Comparison of ENCODE assay signal across 10 cellular contexts in genomic region chr2:53202063-53202462, GRCh38.
DNase-seq lines count a peak whose midpoint lies in the region; ATAC-seq and TF ChIP-seq lines count a peak whose summit lies in the region.
"Had no signal": no experiment of that assay in that cellular context is flagged by ENCODE, and none has a peak within 500 bp of the region (broad histone marks: within the 10 kb centered on the region; RNA-seq: fewer than 3 reads in every experiment).

No MANE protein-coding gene starts in this region.

- no peaks in the 10 kb centered on the region for H3K9me3 ChIP-seq in MG63
- H3K9me3 ChIP-seq in adipocyte (ENCODE audit: control insufficient read depth, low read length), result no peaks in the 10 kb centered on the region
- H3K9me3 ChIP-seq: adrenal gland had no signal

- TF ChIP-seq CTCF in BJ (IDR thresholded peaks at IDR 0.05; ENCODE audit: insufficient read depth, low read depth, low read length), result peak; percentile 28; the same call in 1 of the 2 replicates

- H3K4me1 ChIP-seq in adipocyte (ENCODE audit: control insufficient read depth, insufficient read depth, low read length), result peaks cover 2% of the 10 kb centered on the region
- H3K4me1 ChIP-seq: adrenal gland had no signal

- no peak for ATAC-seq in GM18909 (IDR thresholded peaks at IDR 0.05; ENCODE audit: poor library complexity, unreplicated experiment)
- no peak for ATAC-seq in GM21515 (IDR thresholded peaks at IDR 0.05; ENCODE audit: unreplicated experiment)
- no peak for ATAC-seq in HG02642 (IDR thresholded peaks at IDR 0.05; ENCODE audit: poor library complexity, unreplicated experiment)

- POLR2A ChIA-PET in BJ (lab: Charles Lee), result no interaction called here

- H3K9ac ChIP-seq in adipocyte (ENCODE audit: low read length), result no peak overlapping the region

- H3K4me3 ChIP-seq in BJ (ENCODE audit: low read depth, low read length) (no peak overlapping the region), MG63 (no peak overlapping the region), adipocyte (ENCODE audit: low read length) (no peak overlapping the region)
- H3K4me3 ChIP-seq: adrenal gland had no signal

- H3K36me3 ChIP-seq in BJ (ENCODE audit: control insufficient read depth, insufficient read depth, low read length) (no peaks in the 10 kb centered on the region), MG63 (no peaks in the 10 kb centered on the region), adipocyte (ENCODE audit: control insufficient read depth, insufficient read depth, low read length, severe bottlenecking) (no peaks in the 10 kb centered on the region)
- H3K36me3 ChIP-seq: adrenal gland had no signal

- H3K27me3 ChIP-seq in BJ (ENCODE audit: control insufficient read depth, insufficient read depth, low read length) (no peaks in the 10 kb centered on the region), MG63 (no peaks in the 10 kb centered on the region), adipocyte (replicated peaks; ENCODE audit: control insufficient read depth, insufficient read depth, low read length) (no peaks in the 10 kb centered on the region)
- H3K27me3 ChIP-seq: adrenal gland had no signal

- CTCF ChIA-PET in BJ (lab: Yijun Ruan, JAX), result interaction anchor here (0.7 kb wide), 2 partner anchors 11 to 634 kb away, joined by 3 to 4 read pairs; no protein-coding TSS in a partner anchor

- DNase-seq in BJ (ENCODE audit: low read depth) (peak; percentile 9), MG63 (peak; percentile 25), adipocyte (ENCODE audit: low read depth) (peak; percentile 91), left kidney (ENCODE audit: low read depth, low spot score) (peak; percentile 86), dermis blood vessel endothelial cell (no peak)
- DNase-seq: NCI-H1436 treated with DMSO at 0.1 percent for 48 hours had no signal
